In the genomic region with DNA sequence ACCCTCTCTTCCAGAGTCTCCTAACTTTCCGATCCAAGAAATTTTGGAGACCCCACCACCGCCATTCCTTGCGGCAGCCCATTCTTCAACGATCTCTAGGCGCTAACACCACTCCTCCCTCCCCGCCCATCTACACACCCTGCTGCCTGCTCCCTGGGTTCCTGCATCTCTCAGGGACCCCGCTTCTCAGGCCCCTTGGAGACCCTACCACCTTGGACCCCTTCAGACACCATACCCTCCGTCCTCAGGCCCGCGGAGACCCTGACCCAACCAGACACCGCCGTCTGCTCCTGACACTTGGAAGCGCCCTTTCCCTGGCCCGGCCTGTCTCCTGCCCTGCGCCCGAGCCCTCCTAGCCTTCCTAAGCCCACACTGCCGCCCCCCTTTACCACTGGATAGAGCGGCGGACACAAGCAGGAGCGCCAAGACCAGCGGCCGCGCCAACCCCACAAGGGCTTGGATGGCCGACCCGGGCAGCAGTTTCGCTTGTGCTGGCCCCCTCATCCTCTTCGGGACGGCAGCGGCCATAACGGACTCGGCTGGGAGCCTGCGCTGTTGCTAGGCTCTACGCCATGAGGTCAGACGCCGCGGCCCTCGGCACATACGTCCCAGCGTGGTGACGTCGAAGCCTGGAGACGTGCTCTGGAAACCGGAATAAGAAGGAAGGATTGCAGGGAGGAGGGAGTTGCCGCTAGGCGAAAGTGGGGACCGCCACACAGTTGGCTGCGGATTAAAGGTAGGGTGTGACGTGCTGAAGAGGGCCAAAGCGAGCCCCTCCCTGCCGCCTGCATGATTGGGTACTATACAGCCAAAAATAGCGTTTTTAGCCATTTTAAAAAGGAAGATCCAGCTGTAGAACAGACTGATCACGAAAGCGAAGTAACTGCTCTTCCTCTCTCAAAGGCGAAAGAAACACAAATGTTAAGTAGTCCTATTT, we compare ENCODE assay signal across 8 cellular contexts. TPM values are rescaled to one million over a fixed set of nuclear protein-coding genes. Genes with fewer than 3 reads are reported as not detected.
A peak's percentile ranks its signal among the peaks of the same experiment; 100 is the strongest.
DNase-seq lines count a peak whose midpoint lies in the region; ATAC-seq and TF ChIP-seq lines count a peak whose summit lies in the region.

A gene (minus strand): TSS at position 569 of the 937 bp plus-strand sequence. CDS start 41 bp downstream, at position 528.

- peak; percentile 99 for ATAC-seq in CD4-positive, CD25-positive, alpha-beta regulatory T cell (ENCODE audit: low read depth in 2 of 2)
- ATAC-seq in GM19438 (IDR thresholded peaks at IDR 0.05; ENCODE audit: low read depth, unreplicated experiment) = peak; percentile 92
- peak; percentile 81 for ATAC-seq in HG03575 (IDR thresholded peaks at IDR 0.05; ENCODE audit: extremely low read depth, insufficient number of reproducible peaks, low FRiP score, unreplicated experiment)

- no peaks in the 10 kb centered on the region for H3K27me3 Mint-ChIP-seq in CD4-positive, CD25-positive, alpha-beta regulatory T cell
- no peaks in the 10 kb centered on the region for H3K27me3 Mint-ChIP-seq in activated CD4-positive, alpha-beta memory T cell treated with anti-CD3 and anti-CD28 coated beads for 36 hours

- POLR2A ChIA-PET in activated CD4-positive, alpha-beta memory T cell treated with anti-CD3 and anti-CD28 coated beads for 36 hours (lab: Charles Lee) = interaction anchor here (1.0 kb wide), 1 partner anchor 9 kb away, joined by 7 read pairs; no protein-coding TSS in a partner anchor

- peak within 1 kb of the TSS; percentile 95 to 99 (median 99) for H3K27ac Mint-ChIP-seq in CD4-positive, CD25-positive, alpha-beta regulatory T cell
- peak within 1 kb of the TSS; percentile 90 for H3K27ac Mint-ChIP-seq in activated CD4-positive, alpha-beta memory T cell treated with anti-CD3 and anti-CD28 coated beads for 36 hours

- no peaks in the 10 kb centered on the region for H3K9me3 ChIP-seq in CD4-positive, CD25-positive, alpha-beta regulatory T cell (ENCODE audit: control insufficient read depth in 2 of 2, low read length in 2 of 2)
- no peaks in the 10 kb centered on the region for H3K9me3 ChIP-seq in liver (ENCODE audit: control insufficient read depth in 4 of 4, low read length in 3 of 4)

- peak; percentile 88 to 96 (median 93) for DNase-seq in CD4-positive, CD25-positive, alpha-beta regulatory T cell
- DNase-seq in NCI-H82 treated with DMSO at 0.1 percent for 48 hours (lab: John Stamatoyannopoulos, UW; ENCODE audit: unreplicated experiment) (peak; percentile 91), dorsolateral prefrontal cortex (peak; percentile 91 to 98 (median 97))
- DNase-seq in activated CD4-positive, alpha-beta memory T cell treated with anti-CD3 and anti-CD28 coated beads for 36 hours = peak; percentile 97
- peak; percentile 93 for DNase-seq in stimulated activated CD4-positive, alpha-beta T cell treated with anti-CD3 and anti-CD28 coated beads, Interleukin-4, amount 100 ng/mL, for 24 hours

- H3K4me3 ChIP-seq in CD4-positive, CD25-positive, alpha-beta regulatory T cell (ENCODE audit: low read depth, low read length) = peak within 1 kb of the TSS; percentile 98
- H3K4me3 ChIP-seq in dorsolateral prefrontal cortex (peak within 1 kb of the TSS; percentile 51 to 97 (median 90)), liver (ENCODE audit: low read depth in 1 of 3, low read length in 3 of 3) (peak within 1 kb of the TSS; percentile 72 to 96 (median 87))

- H3K9me3 Mint-ChIP-seq in CD4-positive, CD25-positive, alpha-beta regulatory T cell = no peaks in the 10 kb centered on the region
- H3K9me3 Mint-ChIP-seq in activated CD4-positive, alpha-beta memory T cell treated with anti-CD3 and anti-CD28 coated beads for 36 hours = no peaks in the 10 kb centered on the region

- peak within 1 kb of the TSS; percentile 85 for H3K27ac ChIP-seq in CD4-positive, CD25-positive, alpha-beta regulatory T cell (ENCODE audit: insufficient read depth, low read length, poor library complexity, severe bottlenecking)
- H3K27ac ChIP-seq in dorsolateral prefrontal cortex (peak within 1 kb of the TSS; percentile 67 to 97 (median 92)), liver (ENCODE audit: low read depth in 1 of 2, low read length in 2 of 2) (peak within 1 kb of the TSS; percentile 83 to 94)

- peaks cover 20% of the 10 kb centered on the region for H3K4me1 ChIP-seq in CD4-positive, CD25-positive, alpha-beta regulatory T cell (ENCODE audit: control insufficient read depth, insufficient read depth, low read length, poor library complexity, severe bottlenecking)
- H3K4me1 ChIP-seq in liver (ENCODE audit: control insufficient read depth in 4 of 4, insufficient read depth in 4 of 4, low read length in 3 of 4) = peaks cover 0 to 28% (median 15%) of the 10 kb centered on the region in 4 donors

- H3K9ac ChIP-seq in liver (ENCODE audit: low read depth in 1 of 2, low read length in 2 of 2) = peak within 1 kb of the TSS; percentile 89 to 91

- WGBS in liver = under 1% methylated on average over 54 of the region's 54 CpGs

- peak; percentile 27 to 55 for TF ChIP-seq RAD21 in liver (IDR thresholded peaks at IDR 0.05)

- H3K4me1 Mint-ChIP-seq in CD4-positive, CD25-positive, alpha-beta regulatory T cell = peaks cover 18 to 61% (median 39%) of the 10 kb centered on the region in 4 donors
- H3K4me1 Mint-ChIP-seq in activated CD4-positive, alpha-beta memory T cell treated with anti-CD3 and anti-CD28 coated beads for 36 hours (ENCODE audit: low read depth) = peaks cover 51% of the 10 kb centered on the region

- H3K36me3 ChIP-seq in CD4-positive, CD25-positive, alpha-beta regulatory T cell (ENCODE audit: control insufficient read depth, insufficient read depth, low read length) = peaks cover 9% of the 10 kb centered on the region
- H3K36me3 ChIP-seq in liver (ENCODE audit: control insufficient read depth in 4 of 4, insufficient read depth in 3 of 4, low read depth in 1 of 4, low read length in 3 of 4) = peaks cover 0 to 10% (median 6%) of the 10 kb centered on the region in 4 donors

- H3K36me3 Mint-ChIP-seq in CD4-positive, CD25-positive, alpha-beta regulatory T cell = peaks cover 13% of the 10 kb centered on the region
- H3K36me3 Mint-ChIP-seq in activated CD4-positive, alpha-beta memory T cell treated with anti-CD3 and anti-CD28 coated beads for 36 hours = peaks cover 15% of the 10 kb centered on the region

- no peaks in the 10 kb centered on the region for H3K27me3 ChIP-seq in CD4-positive, CD25-positive, alpha-beta regulatory T cell (ENCODE audit: control insufficient read depth, insufficient read depth, low read length)
- H3K27me3 ChIP-seq in dorsolateral prefrontal cortex (no peaks in the 10 kb centered on the region), liver (ENCODE audit: control insufficient read depth in 4 of 4, insufficient read depth in 4 of 4, low read length in 3 of 4) (no peaks in the 10 kb centered on the region)

- intact Hi-C loops in activated CD4-positive, alpha-beta memory T cell treated with anti-CD3 and anti-CD28 coated beads for 36 hours (cut with micrococcal nuclease) = loop anchor here (1.0 kb wide), 3 partner anchors 9 to 38 kb away; no protein-coding TSS in a partner anchor
- intact Hi-C loops in dorsolateral prefrontal cortex (cut with DNase I) = loop anchor here in 1 of 2 donors (2.0 kb wide), 1 partner anchor 36 kb away; a partner anchor contains a TSS

- peak within 1 kb of the TSS; percentile 91 to 99 (median 97) for H3K4me3 Mint-ChIP-seq in CD4-positive, CD25-positive, alpha-beta regulatory T cell
- peak within 1 kb of the TSS; percentile 91 for H3K4me3 Mint-ChIP-seq in activated CD4-positive, alpha-beta memory T cell treated with anti-CD3 and anti-CD28 coated beads for 36 hours

- TF ChIP-seq CTCF in dorsolateral prefrontal cortex (IDR thresholded peaks at IDR 0.05 in 54 of 56, conservative IDR thresholded peaks at IDR 0.05 in 2 of 56; ENCODE audit: low read depth in 1 of 56, partially characterized antibody in 56 of 56) = peak in 49 of 56 donors; percentile 18 to 57 (median 44)
- peak; percentile 29 for TF ChIP-seq CTCF in liver (IDR thresholded peaks at IDR 0.05; ENCODE audit: low read depth, low read length, missing input control)

- CTCF ChIA-PET in activated CD4-positive, alpha-beta memory T cell treated with anti-CD3 and anti-CD28 coated beads for 36 hours (lab: Charles Lee) = interaction anchor here (2.2 kb wide), 1 partner anchor 172 kb away, joined by 8 read pairs; no protein-coding TSS in a partner anchor

TF ChIP-seq in liver, 16 proteins besides CTCF, POLR2A, EP300 and RAD21 (continues in another document):
- no peak for TF ChIP-seq TAF1 (conservative IDR thresholded peaks at IDR 0.05)
- TF ChIP-seq JUND (IDR thresholded peaks at IDR 0.05) = peak in 1 of 2 donors; percentile 31
- TF ChIP-seq HNF4A (conservative IDR thresholded peaks at IDR 0.05) = peak; percentile 27 to 34
- TF ChIP-seq HNF4G (IDR thresholded peaks at IDR 0.05) = no peak
- TF ChIP-seq RXRA (IDR thresholded peaks at IDR 0.05) = peak; percentile 32 to 47
- TF ChIP-seq, protein P1, sequence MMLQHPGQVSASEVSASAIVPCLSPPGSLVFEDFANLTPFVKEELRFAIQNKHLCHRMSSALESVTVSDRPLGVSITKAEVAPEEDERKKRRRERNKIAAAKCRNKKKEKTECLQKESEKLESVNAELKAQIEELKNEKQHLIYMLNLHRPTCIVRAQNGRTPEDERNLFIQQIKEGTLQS (IDR thresholded peaks at IDR 0.05) = no peak
- TF ChIP-seq GABPA (IDR thresholded peaks at IDR 0.05 in 1 of 2, conservative IDR thresholded peaks at IDR 0.05 in 1 of 2) = peak in 1 of 2 donors; percentile 72
- peak; percentile 100 for TF ChIP-seq YY1 (IDR thresholded peaks at IDR 0.05)
- TF ChIP-seq, protein P2, sequence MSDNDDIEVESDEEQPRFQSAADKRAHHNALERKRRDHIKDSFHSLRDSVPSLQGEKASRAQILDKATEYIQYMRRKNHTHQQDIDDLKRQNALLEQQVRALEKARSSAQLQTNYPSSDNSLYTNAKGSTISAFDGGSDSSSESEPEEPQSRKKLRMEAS (IDR thresholded peaks at IDR 0.05) = peak; percentile 71
- TF ChIP-seq SP1 (IDR thresholded peaks at IDR 0.05) = peak; percentile 63

RNA-seq across cellular contexts. Expression of the gene that starts here (rescaled TPM):
- 12.9 TPM for total RNA-seq in CD4-positive, CD25-positive, alpha-beta regulatory T cell
- 10 to 100 TPM; 24.0 to 34.8 (median 26.8) TPM for polyA plus RNA-seq in CD4-positive, CD25-positive, alpha-beta regulatory T cell
- 10 to 100 TPM; 23.7 to 26.7 TPM for total RNA-seq in activated CD4-positive, alpha-beta memory T cell treated with anti-CD3 and anti-CD28 coated beads for 36 hours
- total RNA-seq in dorsolateral prefrontal cortex = 10 to 100 TPM in 119 of 120 experiments, 1 to 10 TPM in 1; 9.9 to 30.7 (median 18.7) TPM
- total RNA-seq in liver = 10 to 100 TPM; 27.1 to 32.4 TPM
- 10 to 100 TPM; 21.2 to 30.3 TPM for polyA plus RNA-seq in liver

Comparison
In these comparisons a context has a peak if more than half of its experiments do, and no peak if none do; other contexts are left out.
1. Peak in every context shown above with its lines: DNase-seq, ATAC-seq, H3K4me3 ChIP-seq and H3K27ac ChIP-seq.